Comparison of ENCODE assay signal across 20 cellular contexts in genomic region chr4:26307027-26307426, GRCh38. TPM values are rescaled to one million over a fixed set of nuclear protein-coding genes. Genes with fewer than 3 reads are reported as not detected.
DNase-seq lines count a peak whose midpoint lies in the region; ATAC-seq and TF ChIP-seq lines count a peak whose summit lies in the region.
"Had no signal": no experiment of that assay in that cellular context is flagged by ENCODE, and none has a peak within 500 bp of the region (broad histone marks: within the 10 kb centered on the region; RNA-seq: fewer than 3 reads in every experiment).

No MANE protein-coding gene starts in this region.

- intact Hi-C loops in activated T-helper 2 cell treated with anti-CD3 and anti-CD28 coated beads, Interferon-gamma antibody, Interleukin-2, Interleukin-4, amounts not matched to agents 10 μg/mL and 5 μg/mL and 100 μg/mL, durations not matched to agents 14 hours and 24 hours and 36 hours (cut with micrococcal nuclease): loop anchor here (1.0 kb wide), 2 partner anchors 9 to 19 kb away; no protein-coding TSS in a partner anchor
- intact Hi-C loops in Calu3 (cut with micrococcal nuclease; ENCODE audit: unreplicated experiment): no loop called here

- no peak for DNase-seq in activated T-cell treated with anti-CD3 and anti-CD28 coated beads, Interleukin-2, amount 50 U/mL, for 24 hours
- no peak for DNase-seq in activated T-cell treated with anti-CD3 and anti-CD28 coated beads for 4 hours
- peak in 2 of 3 experiments; percentile 41 to 86 for DNase-seq in NCI-H1417 (lab: John Stamatoyannopoulos, UW)
- DNase-seq in activated T-helper 2 cell treated with anti-CD3 and anti-CD28 coated beads, Interferon-gamma antibody, Interleukin-2, Interleukin-4, amounts not matched to agents 10 μg/mL and 5 μg/mL and 100 μg/mL, durations not matched to agents 14 hours and 24 hours and 36 hours (ENCODE audit: low spot score): no peak
- DNase-seq in stimulated activated effector memory CD8-positive, alpha-beta T cell treated with anti-CD3 and anti-CD28 coated beads, Interleukin-12 subunit alpha, Interleukin-12 subunit beta, amount 100 ng/mL, for 72 hours (ENCODE audit: low spot score in 2 of 2): no peak
- DNase-seq in Calu3: no peak
- no peak for DNase-seq in omental fat pad (ENCODE audit: low spot score)
- no peak for DNase-seq in NCI-H2029 (lab: John Stamatoyannopoulos, UW)
- DNase-seq: activated CD4-positive, alpha-beta T cell treated with anti-CD3 and anti-CD28 coated beads, Interleukin-2, amount 50 U/mL, for 4 hours; activated effector memory CD4-positive, alpha-beta T cell treated with anti-CD3 and anti-CD28 coated beads, Interleukin-2, amount 50 U/mL, for 16 hours; foreskin melanocyte; kidney glomerular epithelial cell; mesendoderm; natural killer cell; NCI-H1048; NCI-H748 treated with DMSO at 0.1 percent for 48 hours; stimulated activated CD4-positive, alpha-beta T cell treated with anti-CD3 and anti-CD28 coated beads, Interleukin-2, amount 100 ng/mL, for 48 hours; substantia nigra had no signal

- no peak for TF ChIP-seq CTCF in Calu3 (IDR thresholded peaks at IDR 0.05; ENCODE audit: unreplicated experiment)
- TF ChIP-seq CTCF in omental fat pad (IDR thresholded peaks at IDR 0.05): no peak

- no peaks in the 10 kb centered on the region for H3K9me3 Mint-ChIP-seq in activated T-cell treated with anti-CD3 and anti-CD28 coated beads, Interleukin-2, amount 50 U/mL, for 24 hours
- peaks cover 3% of the 10 kb centered on the region for H3K9me3 Mint-ChIP-seq in activated T-helper 2 cell treated with anti-CD3 and anti-CD28 coated beads, Interferon-gamma antibody, Interleukin-2, Interleukin-4, amounts not matched to agents 10 μg/mL and 5 μg/mL and 100 μg/mL, durations not matched to agents 14 hours and 24 hours and 36 hours
- no peaks in the 10 kb centered on the region for H3K9me3 Mint-ChIP-seq in stimulated activated effector memory CD8-positive, alpha-beta T cell treated with anti-CD3 and anti-CD28 coated beads, Interleukin-12 subunit alpha, Interleukin-12 subunit beta, amount 100 ng/mL, for 72 hours
- H3K9me3 Mint-ChIP-seq in Calu3 (ENCODE audit: low read depth, unreplicated experiment): no peaks in the 10 kb centered on the region
- H3K9me3 Mint-ChIP-seq: brain, natural killer cell had no signal

- no peaks in the 10 kb centered on the region for H3K27me3 Mint-ChIP-seq in activated T-cell treated with anti-CD3 and anti-CD28 coated beads, Interleukin-2, amount 50 U/mL, for 24 hours
- no peaks in the 10 kb centered on the region for H3K27me3 Mint-ChIP-seq in activated T-helper 2 cell treated with anti-CD3 and anti-CD28 coated beads, Interferon-gamma antibody, Interleukin-2, Interleukin-4, amounts not matched to agents 10 μg/mL and 5 μg/mL and 100 μg/mL, durations not matched to agents 14 hours and 24 hours and 36 hours (ENCODE audit: low read depth)
- no peaks in the 10 kb centered on the region for H3K27me3 Mint-ChIP-seq in Calu3 (ENCODE audit: unreplicated experiment)
- H3K27me3 Mint-ChIP-seq: brain had no signal

- peak; percentile 87 for ATAC-seq in stimulated activated effector memory CD8-positive, alpha-beta T cell treated with anti-CD3 and anti-CD28 coated beads, Interleukin-12 subunit alpha, Interleukin-12 subunit beta, amount 100 ng/mL, for 72 hours
- ATAC-seq in omental fat pad (ENCODE audit: low FRiP score): no peak
- ATAC-seq: HCT116, natural killer cell had no signal

- no TSS peak for BruUV-seq in Calu3 (replicated peaks; lab: Mats Ljungman, UMichigan)

- H3K4me1 Mint-ChIP-seq in activated T-cell treated with anti-CD3 and anti-CD28 coated beads, Interleukin-2, amount 50 U/mL, for 24 hours (ENCODE audit: low read depth): peaks cover 33% of the 10 kb centered on the region
- H3K4me1 Mint-ChIP-seq in activated T-helper 2 cell treated with anti-CD3 and anti-CD28 coated beads, Interferon-gamma antibody, Interleukin-2, Interleukin-4, amounts not matched to agents 10 μg/mL and 5 μg/mL and 100 μg/mL, durations not matched to agents 14 hours and 24 hours and 36 hours (ENCODE audit: low read depth): peaks cover 42% of the 10 kb centered on the region
- H3K4me1 Mint-ChIP-seq in stimulated activated effector memory CD8-positive, alpha-beta T cell treated with anti-CD3 and anti-CD28 coated beads, Interleukin-12 subunit alpha, Interleukin-12 subunit beta, amount 100 ng/mL, for 72 hours: peaks cover 22% of the 10 kb centered on the region
- H3K4me1 Mint-ChIP-seq in Calu3 (ENCODE audit: low read depth, unreplicated experiment): no peaks in the 10 kb centered on the region
- H3K4me1 Mint-ChIP-seq: brain, natural killer cell had no signal

- H3K27ac Mint-ChIP-seq in activated T-cell treated with anti-CD3 and anti-CD28 coated beads, Interleukin-2, amount 50 U/mL, for 24 hours: peak overlapping the region; percentile 82
- H3K27ac Mint-ChIP-seq in activated T-helper 2 cell treated with anti-CD3 and anti-CD28 coated beads, Interferon-gamma antibody, Interleukin-2, Interleukin-4, amounts not matched to agents 10 μg/mL and 5 μg/mL and 100 μg/mL, durations not matched to agents 14 hours and 24 hours and 36 hours: peak overlapping the region; percentile 91
- H3K27ac Mint-ChIP-seq in stimulated activated effector memory CD8-positive, alpha-beta T cell treated with anti-CD3 and anti-CD28 coated beads, Interleukin-12 subunit alpha, Interleukin-12 subunit beta, amount 100 ng/mL, for 72 hours: peak overlapping the region; percentile 60
- no peak overlapping the region for H3K27ac Mint-ChIP-seq in Calu3 (ENCODE audit: unreplicated experiment)
- H3K27ac Mint-ChIP-seq: brain, natural killer cell had no signal

- no peaks in the 10 kb centered on the region for H3K36me3 Mint-ChIP-seq in activated T-cell treated with anti-CD3 and anti-CD28 coated beads, Interleukin-2, amount 50 U/mL, for 24 hours (ENCODE audit: low read depth)
- no peaks in the 10 kb centered on the region for H3K36me3 Mint-ChIP-seq in activated T-helper 2 cell treated with anti-CD3 and anti-CD28 coated beads, Interferon-gamma antibody, Interleukin-2, Interleukin-4, amounts not matched to agents 10 μg/mL and 5 μg/mL and 100 μg/mL, durations not matched to agents 14 hours and 24 hours and 36 hours (ENCODE audit: low read depth)
- no peaks in the 10 kb centered on the region for H3K36me3 Mint-ChIP-seq in stimulated activated effector memory CD8-positive, alpha-beta T cell treated with anti-CD3 and anti-CD28 coated beads, Interleukin-12 subunit alpha, Interleukin-12 subunit beta, amount 100 ng/mL, for 72 hours
- no peaks in the 10 kb centered on the region for H3K36me3 Mint-ChIP-seq in Calu3 (ENCODE audit: insufficient read depth, unreplicated experiment)
- H3K36me3 Mint-ChIP-seq: brain, natural killer cell had no signal

- CTCF ChIA-PET in Calu3 (lab: Charles Lee): interaction anchor here (0.6 kb wide), 1 partner anchor 147 kb away, joined by 7 read pairs; no protein-coding TSS in a partner anchor

- no peak overlapping the region for H3K4me3 Mint-ChIP-seq in activated T-cell treated with anti-CD3 and anti-CD28 coated beads, Interleukin-2, amount 50 U/mL, for 24 hours
- H3K4me3 Mint-ChIP-seq in activated T-helper 2 cell treated with anti-CD3 and anti-CD28 coated beads, Interferon-gamma antibody, Interleukin-2, Interleukin-4, amounts not matched to agents 10 μg/mL and 5 μg/mL and 100 μg/mL, durations not matched to agents 14 hours and 24 hours and 36 hours (ENCODE audit: low read depth): peak overlapping the region; percentile 2
- no peak overlapping the region for H3K4me3 Mint-ChIP-seq in stimulated activated effector memory CD8-positive, alpha-beta T cell treated with anti-CD3 and anti-CD28 coated beads, Interleukin-12 subunit alpha, Interleukin-12 subunit beta, amount 100 ng/mL, for 72 hours
- H3K4me3 Mint-ChIP-seq in Calu3 (ENCODE audit: low read depth, unreplicated experiment): no peak overlapping the region
- H3K4me3 Mint-ChIP-seq: brain, natural killer cell had no signal

RNA-seq across cellular contexts. Expression of gene RBPJ, which starts 13.8 kb away (rescaled TPM):
- 527 and 540 TPM in 2 replicates for total RNA-seq in activated T-helper 2 cell treated with anti-CD3 and anti-CD28 coated beads, Interferon-gamma antibody, Interleukin-2, Interleukin-4, amounts not matched to agents 10 μg/mL and 5 μg/mL and 100 μg/mL, durations not matched to agents 14 hours and 24 hours and 36 hours
- total RNA-seq in Calu3 (2022) (46.1 and 56.3 TPM in 2 replicates), omental fat pad (100 to 1,000 TPM in 3 of 4 donors, 10 to 100 TPM in 1; 94.1 to 129 (median 113) TPM)

Comparison
In these comparisons a context has a peak if more than half of its experiments do, and no peak if none do; other contexts are left out.
1. DNase-seq: peak in NCI-H1417 (2 of 3); none in activated T-cell treated with anti-CD3 and anti-CD28 coated beads, Interleukin-2, amount 50 U/mL, for 24 hours (single experiment), activated T-cell treated with anti-CD3 and anti-CD28 coated beads for 4 hours (single experiment), activated T-helper 2 cell treated with anti-CD3 and anti-CD28 coated beads, Interferon-gamma antibody, Interleukin-2, Interleukin-4, amounts not matched to agents 10 μg/mL and 5 μg/mL and 100 μg/mL, durations not matched to agents 14 hours and 24 hours and 36 hours (single experiment), stimulated activated effector memory CD8-positive, alpha-beta T cell treated with anti-CD3 and anti-CD28 coated beads, Interleukin-12 subunit alpha, Interleukin-12 subunit beta, amount 100 ng/mL, for 72 hours (0 of 2), Calu3 (single experiment), omental fat pad (single experiment) and NCI-H2029 (single experiment).